ENCODE assay signal across 14 cellular contexts in genomic region chr22:29139965-29140782, GRCh38.
DNase-seq lines count a peak whose midpoint lies in the region; ATAC-seq and TF ChIP-seq lines count a peak whose summit lies in the region.
"Had no signal": no experiment of that assay in that cellular context is flagged by ENCODE, and none has a peak within 500 bp of the region (broad histone marks: within the 10 kb centered on the region; RNA-seq: fewer than 3 reads in every experiment).

No MANE protein-coding gene starts in this region.

- no peak overlapping the region for H3K23ac ChIP-seq in trophoblast cell (ENCODE audit: low read length)

- peaks cover 13% of the 10 kb centered on the region for H3K36me3 ChIP-seq in adipocyte (ENCODE audit: control insufficient read depth, insufficient read depth, low read length, severe bottlenecking)
- peaks cover 0 to 3% of the 10 kb centered on the region in 2 experiments for H3K36me3 ChIP-seq in trophoblast cell (ENCODE audit: control insufficient read depth in 1 of 2, insufficient read depth in 2 of 2, low read length in 2 of 2)
- H3K36me3 ChIP-seq: breast epithelium had no signal

- H2AK5ac ChIP-seq in trophoblast cell (ENCODE audit: low read length): no peak overlapping the region

- H2BK5ac ChIP-seq in trophoblast cell (ENCODE audit: low read depth, low read length, poor library complexity): no peak overlapping the region

- H4K12ac ChIP-seq in trophoblast cell (ENCODE audit: low read depth, low read length): no peak overlapping the region

- H2BK12ac ChIP-seq in trophoblast cell (ENCODE audit: low read length): no peak overlapping the region

- no peak overlapping the region for H3K4me2 ChIP-seq in trophoblast cell (ENCODE audit: low read length)

- H2AFZ ChIP-seq in trophoblast cell (ENCODE audit: insufficient read depth, low read length, poor library complexity): no peak overlapping the region

- H3K27me3 ChIP-seq in adipocyte (replicated peaks; ENCODE audit: control insufficient read depth, insufficient read depth, low read length) (no peaks in the 10 kb centered on the region), trophoblast cell (ENCODE audit: insufficient read depth, low read length) (no peaks in the 10 kb centered on the region)
- H3K27me3 ChIP-seq: breast epithelium had no signal

- H3K79me1 ChIP-seq in trophoblast cell (ENCODE audit: low read length): no peaks in the 10 kb centered on the region

- peak overlapping the region; percentile 50 for H3K27ac ChIP-seq in trophoblast cell (ENCODE audit: low read depth, low read length)
- H3K27ac ChIP-seq in RWPE1: no peak overlapping the region

- H2BK120ac ChIP-seq in trophoblast cell (ENCODE audit: insufficient read depth, low read length, poor library complexity): no peak overlapping the region

- no peak overlapping the region for H3K14ac ChIP-seq in trophoblast cell (ENCODE audit: low read length)

- peak overlapping the region; percentile 6 for H3K4me3 ChIP-seq in adipocyte (ENCODE audit: low read length)
- no peak overlapping the region for H3K4me3 ChIP-seq in trophoblast cell (ENCODE audit: low read depth, low read length)
- H3K4me3 ChIP-seq: breast epithelium had no signal

- H3K4me1 ChIP-seq in adipocyte (ENCODE audit: control insufficient read depth, insufficient read depth, low read length) (peaks cover 25% of the 10 kb centered on the region), trophoblast cell (ENCODE audit: control insufficient read depth in 1 of 2, insufficient read depth in 2 of 2, low read length in 2 of 2) (peaks cover 0 to 7% of the 10 kb centered on the region in 2 experiments)
- H3K4me1 ChIP-seq: breast epithelium had no signal

- no peak overlapping the region for H3K18ac ChIP-seq in trophoblast cell (ENCODE audit: low read length)

- TF ChIP-seq CTCF in AG09319 (IDR thresholded peaks at IDR 0.05; ENCODE audit: low read depth, low read length) (no peak), RWPE1 (conservative IDR thresholded peaks at IDR 0.05; ENCODE audit: low read depth) (no peak)

- DNase-seq in AG09319 (ENCODE audit: extremely low read depth, low read depth): peak; percentile 62
- peak; percentile 90 for DNase-seq in adipocyte (ENCODE audit: low read depth)
- no peak for DNase-seq in left cardiac atrium
- DNase-seq in trophoblast cell: peak in 1 of 2 donors; percentile 46
- no peak for DNase-seq in NCI-H524 (lab: John Stamatoyannopoulos, UW)
- no peak for DNase-seq in NCI-H69 (lab: John Stamatoyannopoulos, UW)
- DNase-seq in SW480 (ENCODE audit: low spot score): no peak
- no peak for DNase-seq in RWPE1 (ENCODE audit: low spot score)
- DNase-seq: activated naive CD4-positive, alpha-beta T cell; AML-193; NCI-H2029 treated with DMSO at 0.1 percent for 48 hours; NCI-H748 treated with DMSO at 0.1 percent for 48 hours; substantia nigra had no signal

- H3K4ac ChIP-seq in trophoblast cell (ENCODE audit: low read depth, low read length): no peak overlapping the region

- peak; percentile 48 to 73 for ATAC-seq in left cardiac atrium

- H3K9me3 ChIP-seq in adipocyte (ENCODE audit: control insufficient read depth, low read length): no peaks in the 10 kb centered on the region
- no peaks in the 10 kb centered on the region for H3K9me3 ChIP-seq in trophoblast cell (ENCODE audit: insufficient read depth, low read depth, low read length)
- H3K9me3 ChIP-seq: breast epithelium had no signal

- H3K79me2 ChIP-seq in trophoblast cell (ENCODE audit: control insufficient read depth, insufficient read depth, low read length, poor library complexity): no peaks in the 10 kb centered on the region

- H3K9ac ChIP-seq in adipocyte (ENCODE audit: low read length) (no peak overlapping the region), trophoblast cell (ENCODE audit: low read length) (no peak overlapping the region)

- POLR2A ChIA-PET in RWPE1 (lab: Yijun Ruan, JAX; ENCODE audit: low non-redundant PET): no interaction called here

- no peak overlapping the region for H4K91ac ChIP-seq in trophoblast cell (ENCODE audit: low read depth, low read length)

- CTCF ChIA-PET in RWPE1 (lab: Yijun Ruan, JAX): interaction anchor here (0.6 to 1.4 kb wide), 2 partner anchors 12 to 14 kb away, joined by 4 to 5 read pairs; no protein-coding TSS in a partner anchor

- intact Hi-C loops in left cardiac atrium (cut with DNase I): no loop called here

- no CpG with 5 or more reads among the region's 8 CpGs for WGBS in trophoblast cell (ENCODE audit: extremely low coverage, insufficient coverage, insufficient read length)

- no peak overlapping the region for H4K8ac ChIP-seq in trophoblast cell (ENCODE audit: low read depth, low read length)

Comparison
In these comparisons a context has a peak if more than half of its experiments do, and no peak if none do; other contexts are left out.
1. DNase-seq: peak in AG09319 (single experiment) and adipocyte (single experiment); none in left cardiac atrium (single experiment), NCI-H524 (0 of 2), NCI-H69 (single experiment), SW480 (single experiment) and RWPE1 (single experiment).